8 cellular contexts compared by ENCODE assay signal in the genomic region with DNA sequence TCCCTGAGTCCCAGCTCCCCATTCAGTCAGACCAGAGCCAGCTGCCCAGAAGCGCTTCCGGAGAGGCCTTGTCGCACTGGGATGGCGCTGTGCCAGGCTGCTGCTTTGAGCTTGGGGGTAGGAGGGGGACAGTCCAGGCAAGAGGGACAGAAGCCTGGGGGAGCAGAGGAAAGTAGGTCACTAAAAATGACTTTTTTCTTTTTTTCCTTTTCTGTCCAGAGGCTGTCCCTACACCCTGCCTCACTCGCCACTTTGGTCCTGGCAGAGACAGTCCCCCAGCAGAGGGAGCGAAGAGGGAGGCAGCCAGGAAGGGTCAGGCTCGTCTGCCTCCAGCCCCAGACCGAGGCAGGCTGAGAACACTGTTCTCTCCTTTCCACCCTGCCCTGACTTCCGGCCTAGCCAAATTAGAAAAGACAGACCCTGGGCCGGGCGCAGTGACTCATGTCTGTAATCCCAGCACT. TPM values are rescaled to one million over a fixed set of nuclear protein-coding genes. Genes with fewer than 3 reads are reported as not detected.
A peak's percentile ranks its signal among the peaks of the same experiment; 100 is the strongest.
DNase-seq lines count a peak whose midpoint lies in the region; ATAC-seq and TF ChIP-seq lines count a peak whose summit lies in the region.
"Had no signal": no experiment of that assay in that cellular context is flagged by ENCODE, and none has a peak within 500 bp of the region (broad histone marks: within the 10 kb centered on the region; RNA-seq: fewer than 3 reads in every experiment).

No MANE protein-coding gene starts in this region.

- no CpG with 5 or more reads among the region's 11 CpGs for WGBS in mesendoderm (ENCODE audit: extremely low coverage, insufficient coverage, low lambda C conversion rate)

- H3K4me1 ChIP-seq in NT2/D1 (ENCODE audit: insufficient read depth, insufficient read length): peaks cover 33% of the 10 kb centered on the region
- peaks cover 9 to 17% of the 10 kb centered on the region in 2 donors for H3K4me1 ChIP-seq in duodenal mucosa (ENCODE audit: control insufficient read depth in 1 of 2, insufficient read depth in 2 of 2, low read length in 2 of 2)
- H3K4me1 ChIP-seq in mesendoderm (ENCODE audit: control insufficient read depth, low read depth, low read length): peaks cover 32% of the 10 kb centered on the region
- H3K4me1 ChIP-seq in upper lobe of right lung: peaks cover 63% of the 10 kb centered on the region

- intact Hi-C loops in upper lobe of right lung (cut with DNase I): no loop called here

- H3K4me3 ChIP-seq in NT2/D1 (ENCODE audit: insufficient read length, low read depth): no peak overlapping the region
- no peak overlapping the region for H3K4me3 ChIP-seq in duodenal mucosa (ENCODE audit: low read depth in 1 of 2, low read length in 2 of 2)
- no peak overlapping the region for H3K4me3 ChIP-seq in mesendoderm (ENCODE audit: low read length)
- H3K4me3 ChIP-seq in upper lobe of right lung: no peak overlapping the region

- H3K79me1 ChIP-seq in mesendoderm (ENCODE audit: low read length): no peaks in the 10 kb centered on the region

- no peak overlapping the region for H3K23ac ChIP-seq in mesendoderm (ENCODE audit: low read length)

- H3K36me3 ChIP-seq in NT2/D1 (ENCODE audit: insufficient read depth, insufficient read length, low read length) (peaks cover 11% of the 10 kb centered on the region), duodenal mucosa (ENCODE audit: control insufficient read depth in 1 of 2, insufficient read depth in 2 of 2, low read length in 2 of 2) (peaks cover 0 to 9% of the 10 kb centered on the region in 2 donors), mesendoderm (ENCODE audit: control insufficient read depth, insufficient read depth, low read length) (no peaks in the 10 kb centered on the region), upper lobe of right lung (peaks cover 7% of the 10 kb centered on the region)

- peak overlapping the region; percentile 55 for H3K27ac ChIP-seq in duodenal mucosa (ENCODE audit: low read depth, low read length)
- peak overlapping the region; percentile 74 for H3K27ac ChIP-seq in mesendoderm (ENCODE audit: low read depth, low read length)
- H3K27ac ChIP-seq in upper lobe of right lung: peak overlapping the region; percentile 88

- H3K56ac ChIP-seq in mesendoderm (ENCODE audit: low read length): peak overlapping the region; percentile 69

- no peaks in the 10 kb centered on the region for H3K27me3 ChIP-seq in NT2/D1 (ENCODE audit: insufficient read depth, insufficient read length)
- H3K27me3 ChIP-seq in duodenal mucosa (ENCODE audit: control insufficient read depth in 1 of 2, insufficient read depth in 2 of 2, low read length in 2 of 2): no peaks in the 10 kb centered on the region
- H3K27me3 ChIP-seq in mesendoderm (ENCODE audit: insufficient read depth, low read length, poor library complexity): no peaks in the 10 kb centered on the region
- H3K27me3 ChIP-seq in upper lobe of right lung: no peaks in the 10 kb centered on the region

- H3K4me2 ChIP-seq in mesendoderm (ENCODE audit: low read length): no peak overlapping the region

- no peaks in the 10 kb centered on the region for H3K79me2 ChIP-seq in mesendoderm (ENCODE audit: control insufficient read depth, insufficient read depth, low read length)

- peak overlapping the region; percentile 58 for H3K4ac ChIP-seq in mesendoderm (ENCODE audit: low read depth, low read length)

- peak; percentile 5 for TF ChIP-seq CTCF in upper lobe of right lung (IDR thresholded peaks at IDR 0.05)

- no peak overlapping the region for H4K8ac ChIP-seq in mesendoderm (ENCODE audit: low read depth, low read length)

- H3K9ac ChIP-seq in NT2/D1 (ENCODE audit: insufficient read length, low read depth) (peak overlapping the region; percentile 74), duodenal mucosa (ENCODE audit: low read depth in 1 of 2, low read length in 2 of 2) (peak overlapping the region in 1 of 2 donors; percentile 21), mesendoderm (ENCODE audit: low read length) (no peak overlapping the region)

- no peak overlapping the region for H2BK15ac ChIP-seq in mesendoderm (replicated peaks; ENCODE audit: low read depth)

- H3K9me3 ChIP-seq in NT2/D1 (ENCODE audit: insufficient read depth, low read length) (0 out of 2 replicates have a peak, but pooled peaks cover 7% of the 10 kb centered on the region), duodenal mucosa (ENCODE audit: control insufficient read depth in 1 of 2, low read length in 2 of 2) (no peaks in the 10 kb centered on the region), upper lobe of right lung (no peaks in the 10 kb centered on the region)

- no peak overlapping the region for H4K5ac ChIP-seq in mesendoderm (ENCODE audit: low read length)

- ATAC-seq in upper lobe of right lung: peak; percentile 6

- H2BK120ac ChIP-seq in mesendoderm (ENCODE audit: low read depth, low read length): peak overlapping the region; percentile 1

- H2AK5ac ChIP-seq in mesendoderm (ENCODE audit: low read length): peak overlapping the region; percentile 25

- H2BK5ac ChIP-seq in mesendoderm (ENCODE audit: low read length): no peak overlapping the region

- H3K18ac ChIP-seq in mesendoderm (ENCODE audit: low read length): peak overlapping the region; percentile 88

- DNase-seq in NT2/D1 (ENCODE audit: low read depth, low spot score) (no peak), mesendoderm (peak; percentile 62), upper lobe of right lung (peak; percentile 80), NCI-H2029 treated with DMSO at 0.1 percent for 48 hours (lab: John Stamatoyannopoulos, UW) (no peak)
- no peak for DNase-seq in activated CD8-positive, alpha-beta memory T cell treated with anti-CD3 and anti-CD28 coated beads for 24 hours
- DNase-seq in activated effector memory CD4-positive, alpha-beta T cell treated with anti-CD3 and anti-CD28 coated beads, Interleukin-2, amount 50 U/mL, for 16 hours: no peak
- DNase-seq: NCI-H2227 treated with DMSO at 0.1 percent for 48 hours had no signal

RNA-seq across cellular contexts. Expression of a gene that starts 15.8 kb away (rescaled TPM):
- 22.6 TPM for polyA plus RNA-seq in mesendoderm (2013, experiment 1 of 2)
- 23.2 TPM for polyA plus RNA-seq in mesendoderm (2013, experiment 2 of 2)
- 146 TPM for total RNA-seq in upper lobe of right lung

Comparison
In these comparisons a context has a peak if more than half of its experiments do, and no peak if none do; other contexts are left out.
1. DNase-seq: peak in mesendoderm (single experiment) and upper lobe of right lung (single experiment); none in NT2/D1 (single experiment), NCI-H2029 treated with DMSO at 0.1 percent for 48 hours (single experiment), activated CD8-positive, alpha-beta memory T cell treated with anti-CD3 and anti-CD28 coated beads for 24 hours (single experiment) and activated effector memory CD4-positive, alpha-beta T cell treated with anti-CD3 and anti-CD28 coated beads, Interleukin-2, amount 50 U/mL, for 16 hours (single experiment).
2. Peak in every context shown above with its lines, with median percentiles within 50 percentile points of each other: H3K27ac ChIP-seq.